In the genomic region with DNA sequence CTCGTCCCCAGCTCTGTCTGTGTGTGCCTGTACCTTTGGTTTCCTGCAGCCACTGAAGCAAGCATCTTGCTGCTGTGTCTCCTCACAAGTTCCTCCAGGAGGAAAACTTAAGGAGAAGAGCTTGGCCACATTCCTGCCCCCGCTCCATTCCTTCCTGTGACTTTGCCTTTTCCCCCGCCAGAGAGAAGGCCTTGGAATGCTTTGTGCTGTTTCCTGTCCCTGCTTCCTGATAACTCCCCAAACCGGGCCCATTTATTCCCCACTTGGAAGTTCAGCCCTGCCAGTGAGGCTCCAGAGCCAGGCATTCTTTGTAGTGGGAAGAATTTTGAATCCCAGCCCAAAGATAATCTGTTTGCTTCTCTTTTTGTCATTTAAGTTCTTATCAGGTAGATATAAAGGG, we compare ENCODE assay signal across 3 cellular contexts.
TF ChIP-seq lines count a peak whose summit lies in the region.

No MANE protein-coding gene starts in this region.

TF ChIP-seq in HepG2, 621 proteins besides CTCF, POLR2A, EP300 and RAD21:
- TF ChIP-seq ZNF563 (CRISPR knock-in tag; IDR thresholded peaks at IDR 0.05) = no peak
- no peak for TF ChIP-seq KLF9 (CRISPR knock-in tag; IDR thresholded peaks at IDR 0.05; ENCODE audit: low read depth)
- TF ChIP-seq PHF21A (CRISPR knock-in tag; IDR thresholded peaks at IDR 0.05) = no peak
- TF ChIP-seq GTF2F1 (IDR thresholded peaks at IDR 0.05; ENCODE audit: low read length) = no peak
- TF ChIP-seq CHCHD3 (CRISPR knock-in tag; IDR thresholded peaks at IDR 0.05) = no peak
- TF ChIP-seq ZMAT3 (CRISPR knock-in tag; conservative IDR thresholded peaks at IDR 0.05) = no peak
- TF ChIP-seq, protein P1, sequence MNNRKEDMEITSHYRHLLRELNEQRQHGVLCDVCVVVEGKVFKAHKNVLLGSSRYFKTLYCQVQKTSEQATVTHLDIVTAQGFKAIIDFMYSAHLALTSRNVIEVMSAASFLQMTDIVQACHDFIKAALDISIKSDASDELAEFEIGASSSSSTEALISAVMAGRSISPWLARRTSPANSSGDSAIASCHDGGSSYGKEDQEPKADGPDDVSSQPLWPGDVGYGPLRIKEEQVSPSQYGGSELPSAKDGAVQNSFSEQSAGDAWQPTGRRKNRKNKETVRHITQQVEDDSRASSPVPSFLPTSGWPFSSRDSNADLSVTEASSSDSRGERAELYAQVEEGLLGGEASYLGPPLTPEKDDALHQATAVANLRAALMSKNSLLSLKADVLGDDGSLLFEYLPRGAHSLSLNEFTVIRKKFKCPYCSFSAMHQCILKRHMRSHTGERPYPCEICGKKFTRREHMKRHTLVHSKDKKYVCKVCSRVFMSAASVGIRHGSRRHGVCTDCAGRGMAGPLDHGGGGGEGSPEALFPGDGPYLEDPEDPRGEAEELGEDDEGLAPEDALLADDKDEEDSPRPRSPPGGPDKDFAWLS (CRISPR knock-in tag; IDR thresholded peaks at IDR 0.05; ENCODE audit: borderline replicate concordance) = no peak
- TF ChIP-seq IRX3 (CRISPR knock-in tag; IDR thresholded peaks at IDR 0.05; ENCODE audit: borderline replicate concordance, low read depth) = no peak
- TF ChIP-seq, protein P2, sequence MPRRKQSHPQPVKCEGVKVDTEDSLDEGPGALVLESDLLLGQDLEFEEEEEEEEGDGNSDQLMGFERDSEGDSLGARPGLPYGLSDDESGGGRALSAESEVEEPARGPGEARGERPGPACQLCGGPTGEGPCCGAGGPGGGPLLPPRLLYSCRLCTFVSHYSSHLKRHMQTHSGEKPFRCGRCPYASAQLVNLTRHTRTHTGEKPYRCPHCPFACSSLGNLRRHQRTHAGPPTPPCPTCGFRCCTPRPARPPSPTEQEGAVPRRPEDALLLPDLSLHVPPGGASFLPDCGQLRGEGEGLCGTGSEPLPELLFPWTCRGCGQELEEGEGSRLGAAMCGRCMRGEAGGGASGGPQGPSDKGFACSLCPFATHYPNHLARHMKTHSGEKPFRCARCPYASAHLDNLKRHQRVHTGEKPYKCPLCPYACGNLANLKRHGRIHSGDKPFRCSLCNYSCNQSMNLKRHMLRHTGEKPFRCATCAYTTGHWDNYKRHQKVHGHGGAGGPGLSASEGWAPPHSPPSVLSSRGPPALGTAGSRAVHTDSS (CRISPR knock-in tag; conservative IDR thresholded peaks at IDR 0.05) = no peak
- TF ChIP-seq NR3C1 (CRISPR knock-in tag; IDR thresholded peaks at IDR 0.05) = no peak
- no peak for TF ChIP-seq ZNF644 (CRISPR knock-in tag; IDR thresholded peaks at IDR 0.05; ENCODE audit: low read depth)

TF ChIP-seq in H1, 55 proteins besides CTCF, POLR2A, EP300 and RAD21:
- TF ChIP-seq EGR1 (IDR thresholded peaks at IDR 0.05; ENCODE audit: borderline replicate concordance, low read depth, low read length) = no peak

TF ChIP-seq in SK-N-SH treated with all-trans-retinoic acid at 6 μM for 48 hours, 23 proteins besides CTCF, POLR2A, EP300 and RAD21:
- TF ChIP-seq ISL1 (CRISPR knock-in tag; IDR thresholded peaks at IDR 0.05) (no peak), PPARA (CRISPR knock-in tag; IDR thresholded peaks at IDR 0.05; ENCODE audit: borderline replicate concordance) (no peak), GLIS3 (CRISPR knock-in tag; IDR thresholded peaks at IDR 0.05) (no peak), RARB (CRISPR knock-in tag; IDR thresholded peaks at IDR 0.05) (no peak), ZNF70 (CRISPR knock-in tag; IDR thresholded peaks at IDR 0.05) (no peak), ZFP30 (CRISPR knock-in tag; IDR thresholded peaks at IDR 0.05) (no peak), TCF4 (CRISPR knock-in tag; IDR thresholded peaks at IDR 0.05; ENCODE audit: borderline replicate concordance) (no peak), ZNF565 (CRISPR knock-in tag; conservative IDR thresholded peaks at IDR 0.05; ENCODE audit: low read depth) (no peak), ZFP3 (CRISPR knock-in tag; IDR thresholded peaks at IDR 0.05) (no peak), ZC3H10 (CRISPR knock-in tag; IDR thresholded peaks at IDR 0.05) (no peak), OSR1 (CRISPR knock-in tag; IDR thresholded peaks at IDR 0.05) (no peak)
- TF ChIP-seq, protein P3, sequence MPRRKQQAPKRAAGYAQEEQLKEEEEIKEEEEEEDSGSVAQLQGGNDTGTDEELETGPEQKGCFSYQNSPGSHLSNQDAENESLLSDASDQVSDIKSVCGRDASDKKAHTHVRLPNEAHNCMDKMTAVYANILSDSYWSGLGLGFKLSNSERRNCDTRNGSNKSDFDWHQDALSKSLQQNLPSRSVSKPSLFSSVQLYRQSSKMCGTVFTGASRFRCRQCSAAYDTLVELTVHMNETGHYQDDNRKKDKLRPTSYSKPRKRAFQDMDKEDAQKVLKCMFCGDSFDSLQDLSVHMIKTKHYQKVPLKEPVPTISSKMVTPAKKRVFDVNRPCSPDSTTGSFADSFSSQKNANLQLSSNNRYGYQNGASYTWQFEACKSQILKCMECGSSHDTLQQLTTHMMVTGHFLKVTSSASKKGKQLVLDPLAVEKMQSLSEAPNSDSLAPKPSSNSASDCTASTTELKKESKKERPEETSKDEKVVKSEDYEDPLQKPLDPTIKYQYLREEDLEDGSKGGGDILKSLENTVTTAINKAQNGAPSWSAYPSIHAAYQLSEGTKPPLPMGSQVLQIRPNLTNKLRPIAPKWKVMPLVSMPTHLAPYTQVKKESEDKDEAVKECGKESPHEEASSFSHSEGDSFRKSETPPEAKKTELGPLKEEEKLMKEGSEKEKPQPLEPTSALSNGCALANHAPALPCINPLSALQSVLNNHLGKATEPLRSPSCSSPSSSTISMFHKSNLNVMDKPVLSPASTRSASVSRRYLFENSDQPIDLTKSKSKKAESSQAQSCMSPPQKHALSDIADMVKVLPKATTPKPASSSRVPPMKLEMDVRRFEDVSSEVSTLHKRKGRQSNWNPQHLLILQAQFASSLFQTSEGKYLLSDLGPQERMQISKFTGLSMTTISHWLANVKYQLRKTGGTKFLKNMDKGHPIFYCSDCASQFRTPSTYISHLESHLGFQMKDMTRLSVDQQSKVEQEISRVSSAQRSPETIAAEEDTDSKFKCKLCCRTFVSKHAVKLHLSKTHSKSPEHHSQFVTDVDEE (CRISPR knock-in tag; IDR thresholded peaks at IDR 0.05) = no peak
- TF ChIP-seq, protein P4, sequence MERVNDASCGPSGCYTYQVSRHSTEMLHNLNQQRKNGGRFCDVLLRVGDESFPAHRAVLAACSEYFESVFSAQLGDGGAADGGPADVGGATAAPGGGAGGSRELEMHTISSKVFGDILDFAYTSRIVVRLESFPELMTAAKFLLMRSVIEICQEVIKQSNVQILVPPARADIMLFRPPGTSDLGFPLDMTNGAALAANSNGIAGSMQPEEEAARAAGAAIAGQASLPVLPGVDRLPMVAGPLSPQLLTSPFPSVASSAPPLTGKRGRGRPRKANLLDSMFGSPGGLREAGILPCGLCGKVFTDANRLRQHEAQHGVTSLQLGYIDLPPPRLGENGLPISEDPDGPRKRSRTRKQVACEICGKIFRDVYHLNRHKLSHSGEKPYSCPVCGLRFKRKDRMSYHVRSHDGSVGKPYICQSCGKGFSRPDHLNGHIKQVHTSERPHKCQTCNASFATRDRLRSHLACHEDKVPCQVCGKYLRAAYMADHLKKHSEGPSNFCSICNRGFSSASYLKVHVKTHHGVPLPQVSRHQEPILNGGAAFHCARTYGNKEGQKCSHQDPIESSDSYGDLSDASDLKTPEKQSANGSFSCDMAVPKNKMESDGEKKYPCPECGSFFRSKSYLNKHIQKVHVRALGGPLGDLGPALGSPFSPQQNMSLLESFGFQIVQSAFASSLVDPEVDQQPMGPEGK (CRISPR knock-in tag; IDR thresholded peaks at IDR 0.05; ENCODE audit: borderline replicate concordance) = no peak
- TF ChIP-seq, protein P5, sequence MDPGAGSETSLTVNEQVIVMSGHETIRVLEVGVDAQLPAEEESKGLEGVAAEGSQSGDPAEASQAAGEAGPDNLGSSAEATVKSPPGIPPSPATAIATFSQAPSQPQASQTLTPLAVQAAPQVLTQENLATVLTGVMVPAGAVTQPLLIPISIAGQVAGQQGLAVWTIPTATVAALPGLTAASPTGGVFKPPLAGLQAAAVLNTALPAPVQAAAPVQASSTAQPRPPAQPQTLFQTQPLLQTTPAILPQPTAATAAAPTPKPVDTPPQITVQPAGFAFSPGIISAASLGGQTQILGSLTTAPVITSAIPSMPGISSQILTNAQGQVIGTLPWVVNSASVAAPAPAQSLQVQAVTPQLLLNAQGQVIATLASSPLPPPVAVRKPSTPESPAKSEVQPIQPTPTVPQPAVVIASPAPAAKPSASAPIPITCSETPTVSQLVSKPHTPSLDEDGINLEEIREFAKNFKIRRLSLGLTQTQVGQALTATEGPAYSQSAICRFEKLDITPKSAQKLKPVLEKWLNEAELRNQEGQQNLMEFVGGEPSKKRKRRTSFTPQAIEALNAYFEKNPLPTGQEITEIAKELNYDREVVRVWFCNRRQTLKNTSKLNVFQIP (CRISPR knock-in tag; IDR thresholded peaks at IDR 0.05; ENCODE audit: borderline replicate concordance, low read depth) = no peak
- TF ChIP-seq, protein P6, sequence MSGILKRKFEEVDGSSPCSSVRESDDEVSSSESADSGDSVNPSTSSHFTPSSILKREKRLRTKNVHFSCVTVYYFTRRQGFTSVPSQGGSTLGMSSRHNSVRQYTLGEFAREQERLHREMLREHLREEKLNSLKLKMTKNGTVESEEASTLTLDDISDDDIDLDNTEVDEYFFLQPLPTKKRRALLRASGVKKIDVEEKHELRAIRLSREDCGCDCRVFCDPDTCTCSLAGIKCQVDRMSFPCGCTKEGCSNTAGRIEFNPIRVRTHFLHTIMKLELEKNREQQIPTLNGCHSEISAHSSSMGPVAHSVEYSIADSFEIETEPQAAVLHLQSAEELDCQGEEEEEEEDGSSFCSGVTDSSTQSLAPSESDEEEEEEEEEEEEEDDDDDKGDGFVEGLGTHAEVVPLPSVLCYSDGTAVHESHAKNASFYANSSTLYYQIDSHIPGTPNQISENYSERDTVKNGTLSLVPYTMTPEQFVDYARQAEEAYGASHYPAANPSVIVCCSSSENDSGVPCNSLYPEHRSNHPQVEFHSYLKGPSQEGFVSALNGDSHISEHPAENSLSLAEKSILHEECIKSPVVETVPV (CRISPR knock-in tag; IDR thresholded peaks at IDR 0.05) = no peak
- TF ChIP-seq, protein P7, sequence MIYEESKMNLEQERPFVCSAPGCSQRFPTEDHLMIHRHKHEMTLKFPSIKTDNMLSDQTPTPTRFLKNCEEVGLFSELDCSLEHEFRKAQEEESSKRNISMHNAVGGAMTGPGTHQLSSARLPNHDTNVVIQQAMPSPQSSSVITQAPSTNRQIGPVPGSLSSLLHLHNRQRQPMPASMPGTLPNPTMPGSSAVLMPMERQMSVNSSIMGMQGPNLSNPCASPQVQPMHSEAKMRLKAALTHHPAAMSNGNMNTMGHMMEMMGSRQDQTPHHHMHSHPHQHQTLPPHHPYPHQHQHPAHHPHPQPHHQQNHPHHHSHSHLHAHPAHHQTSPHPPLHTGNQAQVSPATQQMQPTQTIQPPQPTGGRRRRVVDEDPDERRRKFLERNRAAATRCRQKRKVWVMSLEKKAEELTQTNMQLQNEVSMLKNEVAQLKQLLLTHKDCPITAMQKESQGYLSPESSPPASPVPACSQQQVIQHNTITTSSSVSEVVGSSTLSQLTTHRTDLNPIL (CRISPR knock-in tag; IDR thresholded peaks at IDR 0.05; ENCODE audit: low read depth) = no peak
